ENCODE assay signal across 8 cellular contexts in genomic region chr11:78256962-78257361, GRCh38.
A peak's percentile ranks its signal among the peaks of the same experiment; 100 is the strongest.
DNase-seq lines count a peak whose midpoint lies in the region; TF ChIP-seq lines count a peak whose summit lies in the region.

No MANE protein-coding gene starts in this region.

- TF ChIP-seq POLR2A in prostate gland (IDR thresholded peaks at IDR 0.05) = no peak

- H3K4me3 ChIP-seq in foreskin fibroblast (ENCODE audit: low read depth in 1 of 2, low read length in 2 of 2) (no peak overlapping the region), prostate gland (no peak overlapping the region)

- H3K4me1 Mint-ChIP-seq in osteocyte (ENCODE audit: unreplicated experiment) = no peaks in the 10 kb centered on the region

- no peak overlapping the region for H3K27ac Mint-ChIP-seq in osteocyte (ENCODE audit: unreplicated experiment)

- H3K36me3 ChIP-seq in prostate gland = no peaks in the 10 kb centered on the region

- no peak overlapping the region for H3K27ac ChIP-seq in prostate gland

- H3K27me3 Mint-ChIP-seq in osteocyte (ENCODE audit: unreplicated experiment) = no peaks in the 10 kb centered on the region

- intact Hi-C loops in posterior cingulate gyrus (cut with DNase I) (no loop called here), prostate gland (cut with DNase I) (no loop called here)

- TF ChIP-seq CTCF in foreskin fibroblast (IDR thresholded peaks at IDR 0.05; ENCODE audit: low read depth, low read length) (no peak), prostate gland (IDR thresholded peaks at IDR 0.05) (no peak), osteocyte (IDR thresholded peaks at IDR 0.05) (no peak)

- H3K27me3 ChIP-seq in prostate gland (replicated peaks; ENCODE audit: insufficient read depth) = no peaks in the 10 kb centered on the region

- no peaks in the 10 kb centered on the region for H3K36me3 Mint-ChIP-seq in osteocyte (ENCODE audit: unreplicated experiment)

- DNase-seq in AG20443 (ENCODE audit: low spot score) = peak; percentile 85
- DNase-seq in UCSD-AML1 (lab: John Stamatoyannopoulos, UW; ENCODE audit: unreplicated experiment) = peak; percentile 75
- peak; percentile 65 to 75 for DNase-seq in foreskin fibroblast
- peak in 9 of 10 donors; percentile 16 to 92 (median 57) for DNase-seq in posterior cingulate gyrus
- no peak for DNase-seq in prostate gland (ENCODE audit: low spot score)
- DNase-seq in SHP77 treated with DMSO at 0.1 percent for 48 hours (lab: John Stamatoyannopoulos, UW) = no peak
- DNase-seq in NOMO-1 (lab: John Stamatoyannopoulos, UW; ENCODE audit: unreplicated experiment in 2 of 2) = no peak
- DNase-seq in osteocyte (ENCODE audit: extremely low spot score, unreplicated experiment) = no peak

- no peaks in the 10 kb centered on the region for H3K9me3 Mint-ChIP-seq in osteocyte (ENCODE audit: unreplicated experiment)

- no peaks in the 10 kb centered on the region for H3K4me1 ChIP-seq in prostate gland (replicated peaks)

- no peak overlapping the region for H3K4me3 Mint-ChIP-seq in osteocyte (ENCODE audit: unreplicated experiment)

- H3K9me3 ChIP-seq in prostate gland = no peaks in the 10 kb centered on the region

- WGBS in prostate gland = 33% methylated on average over 3 of the region's 3 CpGs

Comparison
In these comparisons a context has a peak if more than half of its experiments do, and no peak if none do; other contexts are left out.
1. DNase-seq: peak in AG20443 (single experiment), UCSD-AML1 (single experiment), foreskin fibroblast (2 of 2) and posterior cingulate gyrus (9 of 10); none in prostate gland (single experiment), SHP77 treated with DMSO at 0.1 percent for 48 hours (single experiment), NOMO-1 (0 of 2) and osteocyte (single experiment).